ENCODE assay signal across 24 cellular contexts in genomic region chr11:114209343-114209742, GRCh38.
DNase-seq lines count a peak whose midpoint lies in the region; ATAC-seq, FAIRE-seq and TF ChIP-seq lines count a peak whose summit lies in the region.
"Had no signal": no experiment of that assay in that cellular context is flagged by ENCODE, and none has a peak within 500 bp of the region (broad histone marks: within the 10 kb centered on the region; RNA-seq: fewer than 3 reads in every experiment).

No MANE protein-coding gene starts in this region.

- intact Hi-C loops in Caco-2 (cut with micrococcal nuclease; ENCODE audit: unreplicated experiment): no loop called here
- intact Hi-C loops in kidney (cut with DNase I): no loop called here
- intact Hi-C loops in psoas muscle (cut with DNase I): loop anchor here (5.0 to 10.0 kb wide), 2 partner anchors 33 to 45 kb away; no protein-coding TSS in a partner anchor

- 61 to 73% (median 68%) methylated on average over 2 of the region's 2 CpGs for WGBS in psoas muscle, 3 donors

- H3K4me3 ChIP-seq in Caco-2 (ENCODE audit: low read depth, low read length) (no peak overlapping the region), kidney (ENCODE audit: low read length in 2 of 2) (peak overlapping the region in 1 of 2 donors; percentile 2), psoas muscle (no peak overlapping the region)
- H3K4me3 ChIP-seq: prostate gland, SJCRH30, suprapubic skin, vagina had no signal

- TF ChIP-seq CTCF in Caco-2 (IDR thresholded peaks at IDR 0.05; ENCODE audit: insufficient read depth in 1 of 2, low read depth in 1 of 2, low read length in 1 of 2, severe bottlenecking in 1 of 2, unreplicated experiment in 1 of 2): no peak
- no peak for TF ChIP-seq CTCF in kidney (IDR thresholded peaks at IDR 0.05; ENCODE audit: borderline replicate concordance, extremely low read depth, insufficient read depth)
- no peak for TF ChIP-seq CTCF in psoas muscle (IDR thresholded peaks at IDR 0.05)

- H3K9me3 Mint-ChIP-seq in Caco-2 (ENCODE audit: unreplicated experiment): no peaks in the 10 kb centered on the region
- H3K9me3 Mint-ChIP-seq: activated naive CD8-positive, alpha-beta T cell treated with anti-CD3 and anti-CD28 coated beads for 36 hours; activated T-helper 1 cell treated with anti-CD3 and anti-CD28 coated beads, Interleukin-12 subunit alpha, Interleukin-12 subunit beta, Interleukin-2, Interleukin-4 antibody, amounts not matched to agents 30 ng/mL and 10 ng/mL and 1 ng/mL, durations not matched to agents 14 hours and 24 hours and 36 hours had no signal

- no peak for FAIRE-seq in kidney (lab: Jason Lieb, UNC)

- no peaks in the 10 kb centered on the region for H3K27me3 ChIP-seq in Caco-2 (replicated peaks; ENCODE audit: control insufficient read depth, insufficient read depth, low read length)
- H3K27me3 ChIP-seq in psoas muscle (ENCODE audit: insufficient read depth in 3 of 3, low read length in 2 of 3): no peaks in the 10 kb centered on the region
- H3K27me3 ChIP-seq: SJCRH30, suprapubic skin, vagina had no signal

- ATAC-seq in T-helper 17 cell (no peak), psoas muscle (no peak)
- ATAC-seq: left ventricle myocardium superior, Panc1 had no signal

- H3K36me3 Mint-ChIP-seq in Caco-2 (ENCODE audit: insufficient read depth, unreplicated experiment) (peaks cover 12% of the 10 kb centered on the region), T-helper 17 cell (ENCODE audit: low read depth) (no peaks in the 10 kb centered on the region)
- H3K36me3 Mint-ChIP-seq: activated naive CD8-positive, alpha-beta T cell treated with anti-CD3 and anti-CD28 coated beads for 36 hours had no signal

- no peaks in the 10 kb centered on the region for H3K9me3 ChIP-seq in Caco-2
- H3K9me3 ChIP-seq in T-helper 17 cell (ENCODE audit: control insufficient read depth, low read length, poor library complexity, severe bottlenecking): no peaks in the 10 kb centered on the region
- no peaks in the 10 kb centered on the region for H3K9me3 ChIP-seq in kidney (ENCODE audit: control insufficient read depth in 1 of 2, low read length in 2 of 2)
- no peaks in the 10 kb centered on the region for H3K9me3 ChIP-seq in psoas muscle
- H3K9me3 ChIP-seq: prostate gland, SJCRH30, suprapubic skin, vagina had no signal

- peaks cover 34% of the 10 kb centered on the region for H3K4me1 Mint-ChIP-seq in Caco-2 (ENCODE audit: low read depth, unreplicated experiment)
- peaks cover 32% of the 10 kb centered on the region for H3K4me1 Mint-ChIP-seq in T-helper 17 cell

- peaks cover 53% of the 10 kb centered on the region for H3K4me1 ChIP-seq in Caco-2
- peaks cover 5 to 7% of the 10 kb centered on the region in 2 donors for H3K4me1 ChIP-seq in kidney (ENCODE audit: control insufficient read depth in 1 of 2, insufficient read depth in 1 of 2, low read depth in 1 of 2, low read length in 2 of 2)
- H3K4me1 ChIP-seq in psoas muscle: peaks cover 78% of the 10 kb centered on the region
- H3K4me1 ChIP-seq: SJCRH30 had no signal

- peak overlapping the region; percentile 71 for H3K27ac Mint-ChIP-seq in Caco-2 (ENCODE audit: unreplicated experiment)
- peak overlapping the region; percentile 22 for H3K27ac Mint-ChIP-seq in T-helper 17 cell
- H3K27ac Mint-ChIP-seq: activated naive CD8-positive, alpha-beta T cell treated with anti-CD3 and anti-CD28 coated beads for 36 hours; activated T-helper 1 cell treated with anti-CD3 and anti-CD28 coated beads, Interleukin-12 subunit alpha, Interleukin-12 subunit beta, Interleukin-2, Interleukin-4 antibody, amounts not matched to agents 30 ng/mL and 10 ng/mL and 1 ng/mL, durations not matched to agents 14 hours and 24 hours and 36 hours had no signal

- H3K4me3 Mint-ChIP-seq in Caco-2 (ENCODE audit: unreplicated experiment) (peak overlapping the region; percentile 68), T-helper 17 cell (no peak overlapping the region)
- H3K4me3 Mint-ChIP-seq: activated naive CD8-positive, alpha-beta T cell treated with anti-CD3 and anti-CD28 coated beads for 36 hours; activated T-helper 1 cell treated with anti-CD3 and anti-CD28 coated beads, Interleukin-12 subunit alpha, Interleukin-12 subunit beta, Interleukin-2, Interleukin-4 antibody, amounts not matched to agents 30 ng/mL and 10 ng/mL and 1 ng/mL, durations not matched to agents 14 hours and 24 hours and 36 hours had no signal

- H3K9ac ChIP-seq in kidney (ENCODE audit: low read length in 2 of 2): no peak overlapping the region

- CTCF ChIA-PET in Caco-2 (lab: Charles Lee): interaction anchor here (1.1 to 1.9 kb wide), 9 partner anchors 11 to 182 kb away, joined by 3 to 8 read pairs (median 5); partner anchors contain the start of gene ZBTB16

- TSS peak; percentile 39 for BruUV-seq in Caco-2 (replicated peaks; lab: Mats Ljungman, UMichigan)

- POLR2A ChIA-PET in Caco-2 (lab: Charles Lee): interaction anchor here (1.0 kb wide), 1 partner anchor 131 kb away, joined by 5 read pairs; no protein-coding TSS in a partner anchor

- H3K27me3 Mint-ChIP-seq in Caco-2 (ENCODE audit: insufficient read depth, unreplicated experiment) (no peaks in the 10 kb centered on the region), T-helper 17 cell (no peaks in the 10 kb centered on the region)
- H3K27me3 Mint-ChIP-seq: activated naive CD8-positive, alpha-beta T cell treated with anti-CD3 and anti-CD28 coated beads for 36 hours had no signal

- H3K27ac ChIP-seq in kidney (ENCODE audit: low read depth in 2 of 2, low read length in 2 of 2) (peak overlapping the region; percentile 42 to 80), psoas muscle (peak overlapping the region; percentile 50)
- H3K27ac ChIP-seq: SJCRH30, suprapubic skin, vagina had no signal

- peak in 1 of 2 experiments; percentile 29 for DNase-seq in Caco-2
- DNase-seq in T-helper 17 cell: no peak
- no peak for DNase-seq in kidney
- no peak for DNase-seq in psoas muscle
- DNase-seq in stimulated activated CD4-positive, alpha-beta T cell treated with anti-CD3 and anti-CD28 coated beads, Interleukin-4, amount 100 ng/mL, for 1 hour: no peak
- no peak for DNase-seq in superior temporal gyrus (ENCODE audit: extremely low spot score)
- no peak for DNase-seq in cerebellar cortex (ENCODE audit: low spot score)
- no peak for DNase-seq in 8988T
- DNase-seq: activated naive CD8-positive, alpha-beta T cell treated with anti-CD3 and anti-CD28 coated beads for 36 hours; C1 segment of cervical spinal cord; effector CD4-positive, alpha-beta T cell; foreskin fibroblast; H7; left ventricle myocardium superior; NCI-H1048; NCI-H187; NCI-H524 treated with DMSO at 0.1 percent for 48 hours; SJCRH30; T-helper 1 cell had no signal

- H3K36me3 ChIP-seq in Caco-2 (ENCODE audit: control insufficient read depth, insufficient read depth, low read length) (no peaks in the 10 kb centered on the region; the same call in 1 of the 2 replicates), kidney (ENCODE audit: control insufficient read depth in 1 of 2, insufficient read depth in 2 of 2, low read length in 2 of 2) (peaks cover 0 to 3% of the 10 kb centered on the region in 2 donors), psoas muscle (ENCODE audit: insufficient read depth in 1 of 2, low read depth in 1 of 2) (peaks cover 0 to 43% of the 10 kb centered on the region in 2 donors)
- H3K36me3 ChIP-seq: SJCRH30 had no signal

Comparison
In these comparisons a context has a peak if more than half of its experiments do, and no peak if none do; other contexts are left out.
1. intact Hi-C loops: an anchor here in psoas muscle (5.0 to 10.0 kb wide); none called in Caco-2 and kidney.